22 cellular contexts compared by ENCODE assay signal in genomic region chr11:13214276-13214865, GRCh38.
DNase-seq lines count a peak whose midpoint lies in the region; ATAC-seq and TF ChIP-seq lines count a peak whose summit lies in the region.
"Had no signal": no experiment of that assay in that cellular context is flagged by ENCODE, and none has a peak within 500 bp of the region (broad histone marks: within the 10 kb centered on the region; RNA-seq: fewer than 3 reads in every experiment).

No MANE protein-coding gene starts in this region.

- H4K91ac ChIP-seq in trophoblast cell (ENCODE audit: low read depth, low read length), result peak overlapping the region; percentile 95

- H3F3A ChIP-seq in PC-9 (ENCODE audit: insufficient read depth, low read depth), result peaks cover 29% of the 10 kb centered on the region

- H3K23ac ChIP-seq in trophoblast cell (ENCODE audit: low read length), result no peak overlapping the region

- H3K9me3 Mint-ChIP-seq in activated T-helper 17 cell treated with anti-CD3 and anti-CD28 coated beads, Interleukin-2, amount 50 U/mL, for 72 hours, result no peaks in the 10 kb centered on the region
- H3K9me3 Mint-ChIP-seq: neural crest cell; stimulated activated effector memory CD8-positive, alpha-beta T cell treated with anti-CD3 and anti-CD28 coated beads, Interleukin-12 subunit alpha, Interleukin-12 subunit beta, amount 100 ng/mL, for 72 hours; T-helper 1 cell treated with Interleukin-12 subunit alpha and Interleukin-12 subunit beta and Interleukin-4 antibody, amounts not matched to agents 30 μg/mL and 1 μg/mL, for 36 hours had no signal

- no peaks in the 10 kb centered on the region for H3K27me3 Mint-ChIP-seq in activated T-helper 17 cell treated with anti-CD3 and anti-CD28 coated beads, Interleukin-2, amount 50 U/mL, for 72 hours
- H3K27me3 Mint-ChIP-seq: brain had no signal

- H3K9ac ChIP-seq in fibroblast of lung (ENCODE audit: insufficient read depth, low read length) (peak overlapping the region; percentile 38), trophoblast cell (ENCODE audit: low read length) (no peak overlapping the region)
- H3K9ac ChIP-seq: BLaER1 had no signal

- H3K4me3 ChIP-seq in PC-9 (no peak overlapping the region), fibroblast of lung (replicated peaks in 1 of 4; ENCODE audit: control extremely low read depth in 1 of 4, insufficient read depth in 1 of 4, low read depth in 3 of 4, low read length in 4 of 4) (no peak overlapping the region), trophoblast cell (ENCODE audit: low read depth, low read length) (no peak overlapping the region)
- H3K4me3 ChIP-seq: BLaER1, colonic mucosa, GM12878, psoas muscle had no signal

- no peaks in the 10 kb centered on the region for H4K20me1 ChIP-seq in PC-9 (ENCODE audit: insufficient read depth)
- no peaks in the 10 kb centered on the region for H4K20me1 ChIP-seq in fibroblast of lung (ENCODE audit: control insufficient read depth, extremely low read depth, insufficient read depth, low read length)
- H4K20me1 ChIP-seq: BLaER1 had no signal

- H3K36me3 Mint-ChIP-seq in activated T-helper 17 cell treated with anti-CD3 and anti-CD28 coated beads, Interleukin-2, amount 50 U/mL, for 72 hours (ENCODE audit: low read depth), result no peaks in the 10 kb centered on the region
- H3K36me3 Mint-ChIP-seq: brain; stimulated activated effector memory CD8-positive, alpha-beta T cell treated with anti-CD3 and anti-CD28 coated beads, Interleukin-12 subunit alpha, Interleukin-12 subunit beta, amount 100 ng/mL, for 72 hours had no signal

- H3K79me2 ChIP-seq in PC-9 (ENCODE audit: low read depth) (no peaks in the 10 kb centered on the region), fibroblast of lung (ENCODE audit: control insufficient read depth, insufficient read depth, low read length) (no peaks in the 10 kb centered on the region), trophoblast cell (ENCODE audit: control insufficient read depth, insufficient read depth, low read length, poor library complexity) (peaks cover 4% of the 10 kb centered on the region)

- H3K9me3 ChIP-seq in PC-9 (ENCODE audit: insufficient read depth, low read depth) (no peaks in the 10 kb centered on the region), fibroblast of lung (ENCODE audit: control insufficient read depth, insufficient read depth, low read depth, low read length) (no peaks in the 10 kb centered on the region), trophoblast cell (ENCODE audit: insufficient read depth, low read depth, low read length) (no peaks in the 10 kb centered on the region)
- H3K9me3 ChIP-seq: BLaER1, colonic mucosa, psoas muscle had no signal

- H2AK5ac ChIP-seq in trophoblast cell (ENCODE audit: low read length), result peak overlapping the region; percentile 97

- intact Hi-C loops in PC-9 (cut with micrococcal nuclease; ENCODE audit: unreplicated experiment), result loop anchor here (2.0 kb wide), 1 partner anchor 62 kb away; the partner anchor contains the start of gene BMAL1

- DNase-seq in EH (ENCODE audit: low read depth), result peak; percentile 23
- DNase-seq in PC-9, result no peak
- peak in 1 of 2 donors; percentile 59 for DNase-seq in fibroblast of lung (ENCODE audit: low read depth in 2 of 2)
- DNase-seq in trophoblast cell, result no peak
- no peak for DNase-seq in HPDE6-E6E7 (ENCODE audit: extremely low spot score)
- DNase-seq in HuH-7.5 (ENCODE audit: low spot score), result no peak
- DNase-seq: activated CD4-positive, alpha-beta T cell treated with anti-CD3 and anti-CD28 coated beads for 36 hours; activated CD8-positive, alpha-beta memory T cell treated with anti-CD3 and anti-CD28 coated beads for 24 hours; activated T-cell treated with anti-CD3 and anti-CD28 coated beads, Interleukin-2, amount 50 U/mL, for 1 hour; colonic mucosa; H7; NCI-H2081; psoas muscle; SIG-M5 had no signal

- H3K27me3 ChIP-seq in PC-9 (ENCODE audit: insufficient read depth, low read depth), result no peaks in the 10 kb centered on the region
- H3K27me3 ChIP-seq in fibroblast of lung (ENCODE audit: control insufficient read depth, insufficient read depth, low read length), result no peaks in the 10 kb centered on the region
- no peaks in the 10 kb centered on the region for H3K27me3 ChIP-seq in trophoblast cell (ENCODE audit: insufficient read depth, low read length)
- H3K27me3 ChIP-seq: BLaER1, colonic mucosa had no signal

- H3K27ac Mint-ChIP-seq in activated T-helper 17 cell treated with anti-CD3 and anti-CD28 coated beads, Interleukin-2, amount 50 U/mL, for 72 hours, result no peak overlapping the region
- H3K27ac Mint-ChIP-seq: activated CD4-positive, alpha-beta T cell treated with anti-CD3 and anti-CD28 coated beads for 36 hours; stimulated activated effector memory CD8-positive, alpha-beta T cell treated with anti-CD3 and anti-CD28 coated beads, Interleukin-12 subunit alpha, Interleukin-12 subunit beta, amount 100 ng/mL, for 72 hours; T-helper 1 cell treated with Interleukin-12 subunit alpha and Interleukin-12 subunit beta and Interleukin-4 antibody, amounts not matched to agents 30 μg/mL and 1 μg/mL, for 36 hours had no signal

- peak overlapping the region; percentile 52 for H4K12ac ChIP-seq in trophoblast cell (ENCODE audit: low read depth, low read length)

- H2AFZ ChIP-seq in PC-9 (no peak overlapping the region), fibroblast of lung (ENCODE audit: low read length) (no peak overlapping the region), trophoblast cell (ENCODE audit: insufficient read depth, low read length, poor library complexity) (peak overlapping the region; percentile 64)

- H3K4me1 Mint-ChIP-seq in activated T-helper 17 cell treated with anti-CD3 and anti-CD28 coated beads, Interleukin-2, amount 50 U/mL, for 72 hours, result peaks cover 4% of the 10 kb centered on the region

- H3K9me2 ChIP-seq in PC-9 (ENCODE audit: insufficient read depth), result no peaks in the 10 kb centered on the region

- H3K4me1 ChIP-seq in PC-9 (replicated peaks; ENCODE audit: insufficient read depth) (peaks cover 50% of the 10 kb centered on the region), fibroblast of lung (ENCODE audit: control insufficient read depth, extremely low read depth, insufficient read depth, low read length) (peaks cover 24% of the 10 kb centered on the region), trophoblast cell (ENCODE audit: control insufficient read depth in 1 of 2, insufficient read depth in 2 of 2, low read length in 2 of 2) (peaks cover 10 to 20% of the 10 kb centered on the region in 2 experiments)
- H3K4me1 ChIP-seq: BLaER1, colonic mucosa, psoas muscle had no signal

- H3K14ac ChIP-seq in trophoblast cell (ENCODE audit: low read length), result peak overlapping the region; percentile 66

- peak overlapping the region; percentile 73 for H2BK5ac ChIP-seq in trophoblast cell (ENCODE audit: low read depth, low read length, poor library complexity)

- ATAC-seq in HG03442 (IDR thresholded peaks at IDR 0.05; ENCODE audit: unreplicated experiment), result no peak
- no peak for ATAC-seq in activated T-helper 17 cell treated with anti-CD3 and anti-CD28 coated beads, Interleukin-2, amount 50 U/mL, for 72 hours (replicated peaks)
- ATAC-seq: activated CD4-positive, alpha-beta T cell treated with anti-CD3 and anti-CD28 coated beads for 36 hours; GM12878; psoas muscle; stimulated activated effector memory CD8-positive, alpha-beta T cell treated with anti-CD3 and anti-CD28 coated beads, Interleukin-12 subunit alpha, Interleukin-12 subunit beta, amount 100 ng/mL, for 72 hours had no signal

- TF ChIP-seq CTCF in PC-9 (conservative IDR thresholded peaks at IDR 0.05) (no peak), fibroblast of lung (conservative IDR thresholded peaks at IDR 0.05 in 1 of 2, IDR thresholded peaks at IDR 0.05 in 1 of 2; ENCODE audit: low read depth in 1 of 2, low read length in 2 of 2) (no peak)

- CTCF ChIA-PET in PC-9 (lab: Charles Lee), result interaction anchor here (1.2 kb wide), 1 partner anchor 124 kb away, joined by 3 read pairs; no protein-coding TSS in a partner anchor

- no peaks in the 10 kb centered on the region for H3K36me3 ChIP-seq in PC-9 (ENCODE audit: low read depth)
- no peaks in the 10 kb centered on the region for H3K36me3 ChIP-seq in fibroblast of lung (ENCODE audit: control insufficient read depth, insufficient read depth, low read length)
- no peaks in the 10 kb centered on the region for H3K36me3 ChIP-seq in trophoblast cell (ENCODE audit: control insufficient read depth in 1 of 2, insufficient read depth in 2 of 2, low read length in 2 of 2)
- H3K36me3 ChIP-seq: BLaER1, colonic mucosa had no signal

- POLR2A ChIA-PET in PC-9 (lab: Charles Lee; ENCODE audit: unreplicated experiment), result no interaction called here

- H2BK12ac ChIP-seq in trophoblast cell (ENCODE audit: low read length), result peak overlapping the region; percentile 84

- BruUV-seq in PC-9 (replicated peaks; lab: Mats Ljungman, UMichigan), result no TSS peak

- H3K4ac ChIP-seq in trophoblast cell (ENCODE audit: low read depth, low read length), result peak overlapping the region; percentile 89

- peak overlapping the region; percentile 27 for H3K18ac ChIP-seq in trophoblast cell (ENCODE audit: low read length)

- H3K4me2 ChIP-seq in PC-9 (peak overlapping the region; percentile 73; the same call in 1 of the 2 replicates), fibroblast of lung (ENCODE audit: extremely low read depth, insufficient read depth, low read length) (no peak overlapping the region), trophoblast cell (ENCODE audit: low read length) (no peak overlapping the region)
- H3K4me2 ChIP-seq: BLaER1 had no signal

- H3K27ac ChIP-seq in PC-9, result peak overlapping the region; percentile 55
- H3K27ac ChIP-seq in fibroblast of lung (ENCODE audit: insufficient read depth, low read length), result peak overlapping the region; percentile 99
- H3K27ac ChIP-seq in trophoblast cell (ENCODE audit: low read depth, low read length), result peak overlapping the region; percentile 69
- H3K27ac ChIP-seq: BLaER1, colonic mucosa, psoas muscle had no signal

- peak overlapping the region; percentile 99 for H2BK120ac ChIP-seq in trophoblast cell (ENCODE audit: insufficient read depth, low read length, poor library complexity)

- no peak overlapping the region for H3K4me3 Mint-ChIP-seq in activated T-helper 17 cell treated with anti-CD3 and anti-CD28 coated beads, Interleukin-2, amount 50 U/mL, for 72 hours
- H3K4me3 Mint-ChIP-seq: activated CD4-positive, alpha-beta T cell treated with anti-CD3 and anti-CD28 coated beads for 36 hours; brain; neural crest cell; stimulated activated effector memory CD8-positive, alpha-beta T cell treated with anti-CD3 and anti-CD28 coated beads, Interleukin-12 subunit alpha, Interleukin-12 subunit beta, amount 100 ng/mL, for 72 hours; T-helper 1 cell treated with Interleukin-12 subunit alpha and Interleukin-12 subunit beta and Interleukin-4 antibody, amounts not matched to agents 30 μg/mL and 1 μg/mL, for 36 hours had no signal

- peak overlapping the region; percentile 64 for H4K8ac ChIP-seq in trophoblast cell (ENCODE audit: low read depth, low read length)

- peaks cover 41% of the 10 kb centered on the region for H3K79me1 ChIP-seq in trophoblast cell (ENCODE audit: low read length)

- no CpG with 5 or more reads among the region's 5 CpGs for WGBS in trophoblast cell (ENCODE audit: extremely low coverage, insufficient coverage, insufficient read length)
